In the genomic region with DNA sequence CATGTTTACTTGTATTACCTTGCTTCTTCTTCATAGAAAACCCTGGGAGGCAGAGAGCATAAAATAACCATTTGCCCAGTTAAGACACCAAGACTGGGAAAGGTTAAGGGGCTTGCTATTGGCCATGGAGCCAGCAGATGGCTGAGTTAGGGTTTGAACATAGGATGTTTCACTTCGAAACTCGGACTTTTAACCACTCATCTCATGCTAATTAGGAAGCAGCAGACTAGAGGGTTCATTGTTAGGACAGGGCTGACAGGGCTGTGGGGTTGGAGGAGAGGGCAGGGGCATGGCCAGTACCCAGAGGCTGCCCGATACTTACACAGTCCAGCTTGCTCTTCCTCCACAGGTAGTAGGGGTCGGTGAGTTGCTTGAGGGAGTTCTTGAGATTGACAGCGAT, we compare ENCODE assay signal across 32 cellular contexts. TPM values are rescaled to one million over a fixed set of nuclear protein-coding genes. Genes with fewer than 3 reads are reported as not detected.
DNase-seq lines count a peak whose midpoint lies in the region; ATAC-seq and TF ChIP-seq lines count a peak whose summit lies in the region.
"Had no signal": no experiment of that assay in that cellular context is flagged by ENCODE, and none has a peak within 500 bp of the region (broad histone marks: within the 10 kb centered on the region; RNA-seq: fewer than 3 reads in every experiment).

No MANE protein-coding gene starts in this region.

- H3K27ac ChIP-seq in PC-3 (ENCODE audit: low read length) (peak overlapping the region; percentile 26), endodermal cell (ENCODE audit: low read depth, low read length) (no peak overlapping the region)
- H3K27ac ChIP-seq: heart left ventricle, lower lobe of right lung, pancreas, thoracic aorta, vagina had no signal

- H3K36me3 ChIP-seq in PC-3 (ENCODE audit: low read depth, low read length) (no peaks in the 10 kb centered on the region), endodermal cell (ENCODE audit: control insufficient read depth, insufficient read depth, low read length) (no peaks in the 10 kb centered on the region), skeletal muscle satellite cell (ENCODE audit: insufficient read depth, low read length) (no peaks in the 10 kb centered on the region)
- H3K36me3 ChIP-seq: heart left ventricle, pancreas, thoracic aorta, vagina had no signal

- no peak overlapping the region for H3K4me3 ChIP-seq in PC-3 (ENCODE audit: low read length)
- H3K4me3 ChIP-seq in endodermal cell (ENCODE audit: low read length) = no peak overlapping the region
- H3K4me3 ChIP-seq in skeletal muscle satellite cell (ENCODE audit: low read length) = no peak overlapping the region
- H3K4me3 ChIP-seq: heart left ventricle, lower lobe of right lung, pancreas, thoracic aorta, vagina had no signal

- ATAC-seq in PC-3 (no peak), HG03442 (IDR thresholded peaks at IDR 0.05; ENCODE audit: unreplicated experiment) (no peak)
- ATAC-seq: activated CD8-positive, alpha-beta T cell treated with anti-CD3 and anti-CD28 coated beads for 36 hours; heart left ventricle; lower lobe of right lung; right cardiac atrium; stimulated activated effector memory CD8-positive, alpha-beta T cell treated with anti-CD3 and anti-CD28 coated beads, Interleukin-12 subunit alpha, Interleukin-12 subunit beta, amount 100 ng/mL, for 72 hours; T-helper 17 cell had no signal

- peak overlapping the region; percentile 4; the same call in 1 of the 2 replicates for H2AFZ ChIP-seq in PC-3 (ENCODE audit: low read length)

- DNase-seq in HFFc6 = no peak
- no peak for DNase-seq in PC-3
- peak; percentile 39 for DNase-seq in endodermal cell
- DNase-seq in HPDE6-E6E7 (ENCODE audit: extremely low spot score) = no peak
- no peak for DNase-seq in HEK293T (ENCODE audit: extremely low spot score)
- DNase-seq in middle frontal gyrus (ENCODE audit: extremely low spot score, low spot score) = no peak
- DNase-seq: activated CD4-positive, alpha-beta T cell treated with anti-CD3 and anti-CD28 coated beads for 1 hour; activated CD8-positive, alpha-beta T cell treated with anti-CD3 and anti-CD28 coated beads for 36 hours; cerebellar nuclear complex; DMS79 treated with DMSO at 0.1 percent for 48 hours; effector CD4-positive, alpha-beta T cell; erythroblast; heart left ventricle; lower lobe of right lung; NCI-H1105 treated with DMSO at 0.1 percent for 48 hours; NCI-H2081 treated with DMSO at 0.1 percent for 48 hours; NCI-H446 treated with DMSO at 0.1 percent for 48 hours; NCI-H82; right cardiac atrium; stimulated activated CD4-positive, alpha-beta T cell treated with anti-CD3 and anti-CD28 coated beads, Interleukin-4, amount 100 ng/mL, for 24 hours; T-helper 17 cell had no signal

- no peaks in the 10 kb centered on the region for H3K9me2 ChIP-seq in PC-3 (replicated peaks; ENCODE audit: low read length)

- H3K79me2 ChIP-seq in PC-3 (ENCODE audit: low read length) = no peaks in the 10 kb centered on the region

- CTCF ChIA-PET in PC-3 (lab: Charles Lee) (interaction anchor here (1.4 kb wide), 1 partner anchor 51 kb away, joined by 6 read pairs; no protein-coding TSS in a partner anchor), HEK293T (lab: Yijun Ruan, JAX) (interaction anchor here (1.5 kb wide), 1 partner anchor 51 kb away, joined by 7 read pairs; no protein-coding TSS in a partner anchor)

- peaks cover 15% of the 10 kb centered on the region for H3K4me1 Mint-ChIP-seq in HFFc6 (ENCODE audit: low read depth)
- H3K4me1 Mint-ChIP-seq in endodermal cell = peaks cover 12% of the 10 kb centered on the region
- H3K4me1 Mint-ChIP-seq: stimulated activated effector memory CD8-positive, alpha-beta T cell treated with anti-CD3 and anti-CD28 coated beads, Interleukin-12 subunit alpha, Interleukin-12 subunit beta, amount 100 ng/mL, for 72 hours had no signal

- TF ChIP-seq CTCF in HFFc6 (IDR thresholded peaks at IDR 0.05) (no peak), PC-3 (conservative IDR thresholded peaks at IDR 0.05; ENCODE audit: low read depth, low read length) (no peak), endodermal cell (conservative IDR thresholded peaks at IDR 0.05) (no peak)

- no peaks in the 10 kb centered on the region for H3K27me3 ChIP-seq in PC-3 (ENCODE audit: low read length)
- no peaks in the 10 kb centered on the region for H3K27me3 ChIP-seq in endodermal cell (ENCODE audit: control insufficient read depth, insufficient read depth, low read length, poor library complexity, severe bottlenecking)
- H3K27me3 ChIP-seq in skeletal muscle satellite cell (ENCODE audit: control insufficient read depth, insufficient read depth, low read length) = peaks cover 20% of the 10 kb centered on the region
- H3K27me3 ChIP-seq: heart left ventricle, pancreas, vagina had no signal

- POLR2A ChIA-PET in PC-3 (lab: Charles Lee; ENCODE audit: unreplicated experiment) = no interaction called here
- POLR2A ChIA-PET in HEK293T (lab: Yijun Ruan, JAX) = no interaction called here

- peak overlapping the region; percentile 25; the same call in 1 of the 2 replicates for H3K27ac Mint-ChIP-seq in HFFc6
- no peak overlapping the region for H3K27ac Mint-ChIP-seq in endodermal cell
- H3K27ac Mint-ChIP-seq: activated CD8-positive, alpha-beta T cell treated with anti-CD3 and anti-CD28 coated beads for 36 hours; activated T-helper 2 cell treated with anti-CD3 and anti-CD28 coated beads, Interferon-gamma antibody, Interleukin-2, Interleukin-4, amounts not matched to agents 10 μg/mL and 5 μg/mL and 100 μg/mL, durations not matched to agents 14 hours and 24 hours and 36 hours; stimulated activated effector memory CD8-positive, alpha-beta T cell treated with anti-CD3 and anti-CD28 coated beads, Interleukin-12 subunit alpha, Interleukin-12 subunit beta, amount 100 ng/mL, for 72 hours; T-helper 17 cell had no signal

- intact Hi-C loops in PC-3 (cut with micrococcal nuclease) = no loop called here

- no peaks in the 10 kb centered on the region for H3F3A ChIP-seq in PC-3 (ENCODE audit: low read length, unreplicated experiment)

- H3K27me3 Mint-ChIP-seq in HFFc6 (ENCODE audit: insufficient read depth) (peaks cover 22% of the 10 kb centered on the region), endodermal cell (ENCODE audit: insufficient read depth) (peaks cover 1% of the 10 kb centered on the region)
- H3K27me3 Mint-ChIP-seq: activated CD8-positive, alpha-beta T cell treated with anti-CD3 and anti-CD28 coated beads for 36 hours had no signal

- BruUV-seq in PC-3 (replicated peaks; lab: Mats Ljungman, UMichigan) = no TSS peak

- no peaks in the 10 kb centered on the region for H4K20me1 ChIP-seq in PC-3 (ENCODE audit: low read length)

- H3K9me3 ChIP-seq in PC-3 (ENCODE audit: low read length) (no peaks in the 10 kb centered on the region), endodermal cell (ENCODE audit: control insufficient read depth, low read length) (no peaks in the 10 kb centered on the region), skeletal muscle satellite cell (replicated peaks; ENCODE audit: low read length) (no peaks in the 10 kb centered on the region)
- H3K9me3 ChIP-seq: heart left ventricle, lower lobe of right lung, pancreas, thoracic aorta, vagina had no signal

- WGBS in endodermal cell (ENCODE audit: insufficient coverage in 1 of 2, insufficient read length in 1 of 2), 2 experiments = 92 to 100% methylated on average over 1 to 5 of the region's 5 CpGs

- peak overlapping the region; percentile 48; the same call in 1 of the 2 replicates for H3K4me3 Mint-ChIP-seq in HFFc6
- no peak overlapping the region for H3K4me3 Mint-ChIP-seq in endodermal cell
- H3K4me3 Mint-ChIP-seq: activated CD8-positive, alpha-beta T cell treated with anti-CD3 and anti-CD28 coated beads for 36 hours; CD14-positive monocyte; stimulated activated effector memory CD8-positive, alpha-beta T cell treated with anti-CD3 and anti-CD28 coated beads, Interleukin-12 subunit alpha, Interleukin-12 subunit beta, amount 100 ng/mL, for 72 hours; T-helper 17 cell had no signal

- H3K9ac ChIP-seq in PC-3 (ENCODE audit: low read length) = no peak overlapping the region
- no peak overlapping the region for H3K9ac ChIP-seq in endodermal cell (ENCODE audit: extremely low read depth, low read length, poor library complexity, severe bottlenecking)
- peak overlapping the region; percentile 1 for H3K9ac ChIP-seq in skeletal muscle satellite cell (ENCODE audit: low read depth, low read length)

- H3K36me3 Mint-ChIP-seq in HFFc6 (ENCODE audit: low read depth) = no peaks in the 10 kb centered on the region
- no peaks in the 10 kb centered on the region for H3K36me3 Mint-ChIP-seq in endodermal cell (ENCODE audit: low read depth)

- H3K9me3 Mint-ChIP-seq in HFFc6 = no peaks in the 10 kb centered on the region
- no peaks in the 10 kb centered on the region for H3K9me3 Mint-ChIP-seq in endodermal cell
- H3K9me3 Mint-ChIP-seq: activated CD8-positive, alpha-beta T cell treated with anti-CD3 and anti-CD28 coated beads for 36 hours; activated T-helper 2 cell treated with anti-CD3 and anti-CD28 coated beads, Interferon-gamma antibody, Interleukin-2, Interleukin-4, amounts not matched to agents 10 μg/mL and 5 μg/mL and 100 μg/mL, durations not matched to agents 14 hours and 24 hours and 36 hours; CD14-positive monocyte; stimulated activated effector memory CD8-positive, alpha-beta T cell treated with anti-CD3 and anti-CD28 coated beads, Interleukin-12 subunit alpha, Interleukin-12 subunit beta, amount 100 ng/mL, for 72 hours had no signal

- H3K4me1 ChIP-seq in PC-3 (ENCODE audit: insufficient read depth, low read length) = peaks cover 12% of the 10 kb centered on the region
- peaks cover 4% of the 10 kb centered on the region for H3K4me1 ChIP-seq in endodermal cell (ENCODE audit: control insufficient read depth, insufficient read depth, low read length)
- peaks cover 16% of the 10 kb centered on the region for H3K4me1 ChIP-seq in skeletal muscle satellite cell (ENCODE audit: control insufficient read depth, insufficient read depth, low read length)
- H3K4me1 ChIP-seq: pancreas, vagina had no signal

- H3K4me2 ChIP-seq in PC-3 (ENCODE audit: low read length) = peak overlapping the region; percentile 6
- H3K4me2 ChIP-seq in skeletal muscle satellite cell (ENCODE audit: low read length) = peak overlapping the region; percentile 40

TF ChIP-seq in HEK293T, 16 proteins besides CTCF, POLR2A, EP300 and RAD21:
- TF ChIP-seq L3MBTL2 (conservative IDR thresholded peaks at IDR 0.05) (no peak), FOXA1 (IDR thresholded peaks at IDR 0.05) (no peak), LEF1 (IDR thresholded peaks at IDR 0.05; ENCODE audit: borderline replicate concordance) (no peak), ARNT (IDR thresholded peaks at IDR 0.05) (no peak)
TF ChIP-seq in HEK293T: peak in this region for 0.

RNA-seq across cellular contexts. Expression of gene SLC26A9, which starts 17.0 kb away (rescaled TPM):
- total RNA-seq in HFFc6 (2021; fragmentation: NEBNext Ultra II Directional; extraction: Animal tissue kit (Norgen Biotek cat#: 25700)) = not detected
- total RNA-seq in PC-3 (2014; rRNA removed) (not detected in 2 replicates), endodermal cell (under 1 TPM; 0.22 TPM)
- 0.18 TPM for polyA plus RNA-seq in endodermal cell (2013, experiment 1 of 2)
- polyA plus RNA-seq in endodermal cell (2013, experiment 2 of 2) = 0.08 TPM
- not detected in 2 replicates for total RNA-seq in skeletal muscle satellite cell (2012; rRNA removed)
- total RNA-seq: activated CD8-positive, alpha-beta T cell treated with anti-CD3 and anti-CD28 coated beads for 36 hours; activated T-helper 2 cell treated with anti-CD3 and anti-CD28 coated beads, Interferon-gamma antibody, Interleukin-2, Interleukin-4, amounts not matched to agents 10 μg/mL and 5 μg/mL and 100 μg/mL, durations not matched to agents 14 hours and 24 hours and 36 hours; kidney epithelial cell; OCI-LY7; T-helper 17 cell had no signal
- polyA plus RNA-seq: CD14-positive monocyte, neural cell had no signal
